28 cellular contexts compared by ENCODE assay signal in the genomic region with DNA sequence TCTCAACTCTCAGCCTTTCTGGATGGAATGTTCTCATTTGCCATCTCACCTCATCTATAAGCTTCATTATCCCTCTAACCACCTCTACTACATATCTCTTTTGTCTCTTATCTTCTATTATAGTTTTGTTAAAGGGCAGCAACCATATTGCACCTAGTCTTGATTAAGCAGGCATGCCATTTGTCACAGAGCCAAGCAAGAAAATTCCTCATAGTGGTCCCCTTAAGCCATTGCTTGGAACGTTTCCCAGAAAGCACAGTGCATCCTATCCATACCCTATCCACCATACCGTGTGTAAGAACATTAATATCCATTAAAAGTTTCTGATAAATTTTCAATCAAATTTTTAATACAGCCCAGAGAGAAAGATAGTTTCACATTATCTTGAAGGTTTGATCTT.
"Had no signal": no experiment of that assay in that cellular context is flagged by ENCODE, and none has a peak within 500 bp of the region (broad histone marks: within the 10 kb centered on the region; RNA-seq: fewer than 3 reads in every experiment).

No MANE protein-coding gene starts in this region.

- DNase-seq: activated B cell treated with CpG ODN at 0.5 μM for 24 hours; activated CD4-positive, alpha-beta memory T cell treated with anti-CD3 and anti-CD28 coated beads for 36 hours; activated CD4-positive, alpha-beta T cell treated with anti-CD3 and anti-CD28 coated beads for 1 hour; activated CD4-positive, alpha-beta T cell treated with anti-CD3 and anti-CD28 coated beads, Interleukin-2, amount 10 ng/mL, durations not matched to agents 7 days and 5 days; activated CD8-positive, alpha-beta memory T cell treated with anti-CD3 and anti-CD28 coated beads for 24 hours; activated effector memory CD4-positive, alpha-beta T cell treated with anti-CD3 and anti-CD28 coated beads, Interleukin-2, amount 50 U/mL, for 16 hours; activated naive CD4-positive, alpha-beta T cell treated with Interleukin-2 at 50 U/mL for 16 hours; activated naive CD8-positive, alpha-beta T cell treated with anti-CD3 and anti-CD28 coated beads, Interleukin-2, amount 50 U/mL, for 24 hours; activated T-cell treated with anti-CD3 and anti-CD28 coated beads, Interleukin-2, amount 50 U/mL, for 4 hours; amniotic stem cell; Karpas-422; NCI-H1436 treated with DMSO at 0.1 percent for 48 hours; NCI-H187 treated with DMSO at 0.1 percent for 48 hours; NCI-H2081 treated with DMSO at 0.1 percent for 48 hours; NCI-H446; NCI-H524; NCI-H748 treated with DMSO at 0.1 percent for 48 hours; Peyer's patch; Right ventricle myocardium superior; T-helper 17 cell; T-helper 9 cell had no signal

- H3K36me3 ChIP-seq: ascending aorta, Peyer's patch, SJSA1 had no signal

- H3K9me3 ChIP-seq: ascending aorta, Peyer's patch had no signal

- H3K4me3 ChIP-seq: ascending aorta, K562, Peyer's patch, SJSA1 had no signal

- H3K27ac Mint-ChIP-seq: activated B cell treated with CpG ODN at 0.5 μM for 24 hours; activated CD4-positive, alpha-beta memory T cell treated with anti-CD3 and anti-CD28 coated beads for 36 hours; activated CD4-positive, alpha-beta T cell treated with anti-CD3 and anti-CD28 coated beads, Interleukin-2, amount 10 ng/mL, durations not matched to agents 7 days and 5 days; activated naive CD4-positive, alpha-beta T cell treated with anti-CD3 and anti-CD28 coated beads, Interleukin-2, amount 50 U/mL, for 72 hours; activated naive CD8-positive, alpha-beta T cell treated with anti-CD3 and anti-CD28 coated beads, Interleukin-2, amount 50 U/mL, for 24 hours; brain; T-helper 17 cell had no signal

- H3K27me3 ChIP-seq: ascending aorta, Peyer's patch, SJSA1 had no signal

- H3K27me3 Mint-ChIP-seq: activated B cell treated with CpG ODN at 0.5 μM for 24 hours; activated CD4-positive, alpha-beta memory T cell treated with anti-CD3 and anti-CD28 coated beads for 36 hours; activated CD4-positive, alpha-beta T cell treated with anti-CD3 and anti-CD28 coated beads, Interleukin-2, amount 10 ng/mL, durations not matched to agents 7 days and 5 days; activated naive CD8-positive, alpha-beta T cell treated with anti-CD3 and anti-CD28 coated beads, Interleukin-2, amount 50 U/mL, for 24 hours; central memory CD8-positive, alpha-beta T cell; T-helper 17 cell had no signal

- ATAC-seq: activated naive CD4-positive, alpha-beta T cell treated with anti-CD3 and anti-CD28 coated beads, Interleukin-2, amount 50 U/mL, for 72 hours; activated naive CD8-positive, alpha-beta T cell treated with anti-CD3 and anti-CD28 coated beads, Interleukin-2, amount 50 U/mL, for 24 hours; activated T-cell treated with anti-CD3 and anti-CD28 coated beads, Interleukin-2, amount 50 U/mL, for 4 hours; K562; T-helper 17 cell had no signal

- H3K4me3 Mint-ChIP-seq: activated B cell treated with CpG ODN at 0.5 μM for 24 hours; activated CD4-positive, alpha-beta memory T cell treated with anti-CD3 and anti-CD28 coated beads for 36 hours; activated CD4-positive, alpha-beta T cell treated with anti-CD3 and anti-CD28 coated beads, Interleukin-2, amount 10 ng/mL, durations not matched to agents 7 days and 5 days; activated naive CD8-positive, alpha-beta T cell treated with anti-CD3 and anti-CD28 coated beads, Interleukin-2, amount 50 U/mL, for 24 hours; activated T-cell treated with anti-CD3 and anti-CD28 coated beads, Interleukin-2, amount 50 U/mL, for 4 hours; brain; central memory CD8-positive, alpha-beta T cell; T-helper 17 cell had no signal

- H3K36me3 Mint-ChIP-seq: activated CD4-positive, alpha-beta memory T cell treated with anti-CD3 and anti-CD28 coated beads for 36 hours had no signal

- H3K27ac ChIP-seq: ascending aorta, Peyer's patch, RWPE1, SJSA1 had no signal

- H3K4me1 Mint-ChIP-seq: activated B cell treated with CpG ODN at 0.5 μM for 24 hours; activated CD4-positive, alpha-beta T cell treated with anti-CD3 and anti-CD28 coated beads, Interleukin-2, amount 10 ng/mL, durations not matched to agents 7 days and 5 days; activated naive CD8-positive, alpha-beta T cell treated with anti-CD3 and anti-CD28 coated beads, Interleukin-2, amount 50 U/mL, for 24 hours; central memory CD8-positive, alpha-beta T cell; T-helper 17 cell had no signal

- H3K4me1 ChIP-seq: ascending aorta, Peyer's patch, SJSA1 had no signal
